10 cellular contexts compared by ENCODE assay signal in genomic region chr1:92538413-92539061, GRCh38.
DNase-seq lines count a peak whose midpoint lies in the region; ATAC-seq, FAIRE-seq and TF ChIP-seq lines count a peak whose summit lies in the region.
"Had no signal": no experiment of that assay in that cellular context is flagged by ENCODE, and none has a peak within 500 bp of the region (broad histone marks: within the 10 kb centered on the region; RNA-seq: fewer than 3 reads in every experiment).

No MANE protein-coding gene starts in this region.

- no peaks in the 10 kb centered on the region for H3K9me3 ChIP-seq in MM.1S (replicated peaks; ENCODE audit: insufficient read depth, low read length)

- peak; percentile 52 for DNase-seq in MM.1S
- DNase-seq in kidney tubule cell (ENCODE audit: low spot score): peak; percentile 2
- no peak for DNase-seq in DMS 273 treated with DMSO at 0.1 percent for 48 hours (lab: John Stamatoyannopoulos, UW)
- DNase-seq in urothelium cell line (ENCODE audit: low spot score): no peak
- DNase-seq in HK-2 (ENCODE audit: unreplicated experiment): no peak
- no peak for DNase-seq in inferior parietal cortex (ENCODE audit: extremely low spot score)

- no peaks in the 10 kb centered on the region for H3K27me3 ChIP-seq in MM.1S (replicated peaks; ENCODE audit: insufficient read depth, low read length)

- no peaks in the 10 kb centered on the region for H4K20me1 ChIP-seq in MM.1S (ENCODE audit: insufficient read depth, low read length)

- H3K9ac ChIP-seq in MM.1S (ENCODE audit: low read length): peak overlapping the region; percentile 38
- H3K9ac ChIP-seq: parathyroid adenoma had no signal

- H3K9me2 ChIP-seq in MM.1S (replicated peaks; ENCODE audit: insufficient read depth, low read length): no peaks in the 10 kb centered on the region

- H3K4me3 ChIP-seq in MM.1S (ENCODE audit: low read length): peak overlapping the region; percentile 38
- H3K4me3 ChIP-seq: K562 had no signal

- peaks cover 23% of the 10 kb centered on the region for H3F3A ChIP-seq in MM.1S (ENCODE audit: insufficient read depth, low read length)

- FAIRE-seq in urothelium cell line (lab: Jason Lieb, UNC): no peak
- FAIRE-seq: K562 had no signal

- H3K79me2 ChIP-seq in MM.1S (ENCODE audit: low read length): no peaks in the 10 kb centered on the region
- H3K79me2 ChIP-seq: parathyroid adenoma had no signal

- H3K27ac ChIP-seq in MM.1S (ENCODE audit: low read length): peak overlapping the region; percentile 80
- H3K27ac ChIP-seq: parathyroid adenoma had no signal

- no peaks in the 10 kb centered on the region for H3K36me3 ChIP-seq in MM.1S (replicated peaks; ENCODE audit: insufficient read depth, low read length)

- peaks cover 26% of the 10 kb centered on the region for H3K4me1 ChIP-seq in MM.1S (ENCODE audit: low read length)

- peak; percentile 39 for ATAC-seq in GM18519 (IDR thresholded peaks at IDR 0.05; ENCODE audit: low FRiP score, unreplicated experiment)
- ATAC-seq in GM21825 (IDR thresholded peaks at IDR 0.05; ENCODE audit: unreplicated experiment): peak; percentile 56
- ATAC-seq: K562 had no signal

- TF ChIP-seq CTCF in MM.1S (IDR thresholded peaks at IDR 0.05; ENCODE audit: low read length): no peak

- H3K4me2 ChIP-seq in MM.1S (ENCODE audit: low read depth, low read length): peak overlapping the region; percentile 71

- peak overlapping the region; percentile 22 for H2AFZ ChIP-seq in MM.1S (ENCODE audit: low read length)
- H2AFZ ChIP-seq: parathyroid adenoma had no signal

Comparison
In these comparisons a context has a peak if more than half of its experiments do, and no peak if none do; other contexts are left out.
1. DNase-seq: peak in MM.1S (single experiment) and kidney tubule cell (single experiment); none in DMS 273 treated with DMSO at 0.1 percent for 48 hours (single experiment), urothelium cell line (single experiment), HK-2 (single experiment) and inferior parietal cortex (single experiment).